In genomic region chr11:105609341-105609781, GRCh38 we compare ENCODE assay signal across 8 cellular contexts. TPM values are rescaled to one million over a fixed set of nuclear protein-coding genes. Genes with fewer than 3 reads are reported as not detected.
A peak's percentile ranks its signal among the peaks of the same experiment; 100 is the strongest.
DNase-seq lines count a peak whose midpoint lies in the region; ATAC-seq, FAIRE-seq and TF ChIP-seq lines count a peak whose summit lies in the region.

No MANE protein-coding gene starts in this region.

- H3K27me3 ChIP-seq in HCT116 (ENCODE audit: insufficient read depth, low read length) = 0 out of 2 replicates have a peak, but pooled peaks cover 9% of the 10 kb centered on the region
- no peaks in the 10 kb centered on the region for H3K27me3 ChIP-seq in K562 (ENCODE audit: control insufficient read depth in 2 of 2, insufficient read depth in 2 of 2, low read length in 2 of 2)

- WGBS in K562 (ENCODE audit: insufficient coverage, low coverage, missing lambda C conversion rate) = 3% methylated on average over 6 of the region's 7 CpGs

- peak overlapping the region; percentile 59 for H3K4me2 ChIP-seq in HCT116 (ENCODE audit: low read length)
- H3K4me2 ChIP-seq in K562 (ENCODE audit: insufficient read depth, low read length) = no peak overlapping the region

- RAD21 ChIA-PET in HCT116 (lab: Charles Lee; ENCODE audit: low non-redundant PET in 1 of 2, low total read pairs in 2 of 2, uncharacterized antibody in 2 of 2, unreplicated experiment in 2 of 2) = no interaction called here

- no peak overlapping the region for H3K27ac Mint-ChIP-seq in activated T-cell treated with anti-CD3 and anti-CD28 coated beads, Interleukin-2, amount 50 U/mL, for 24 hours

- H3K9me3 ChIP-seq in HCT116 (ENCODE audit: control insufficient read depth in 1 of 2, insufficient read depth in 1 of 2, low read depth in 1 of 2, low read length in 2 of 2) (no peaks in the 10 kb centered on the region), K562 (replicated peaks; ENCODE audit: control insufficient read depth, insufficient read depth, low read depth, low read length) (no peaks in the 10 kb centered on the region)

- H3K9ac ChIP-seq in HCT116 (ENCODE audit: low read length) = no peak overlapping the region
- H3K9ac ChIP-seq in K562 (ENCODE audit: insufficient read depth in 1 of 2, low read depth in 2 of 2, low read length in 2 of 2) = no peak overlapping the region

- no peak for TF ChIP-seq EP300 in K562 (IDR thresholded peaks at IDR 0.05; ENCODE audit: low read length)

- H3K9me1 ChIP-seq in K562 (ENCODE audit: control insufficient read depth, insufficient read depth, low read length) = no peaks in the 10 kb centered on the region

- H3K27ac ChIP-seq in HCT116 (ENCODE audit: low read depth, low read length) (no peak overlapping the region), K562 (ENCODE audit: extremely low read depth, low read depth, low read length) (no peak overlapping the region)

- no peak for TF ChIP-seq POLR2A in HCT116 (IDR thresholded peaks at IDR 0.05; ENCODE audit: borderline replicate concordance, extremely low read depth, insufficient read depth, insufficient read length)
- no peak for TF ChIP-seq POLR2A in K562 (conservative IDR thresholded peaks at IDR 0.05)

- no peaks in the 10 kb centered on the region for H3K9me2 ChIP-seq in HCT116 (ENCODE audit: insufficient read depth)

- no peaks in the 10 kb centered on the region for H3K79me2 ChIP-seq in HCT116 (ENCODE audit: insufficient read depth, low read length)
- no peaks in the 10 kb centered on the region for H3K79me2 ChIP-seq in K562 (ENCODE audit: control insufficient read depth, insufficient read depth, low read length)

- no peak overlapping the region for H3K4me3 ChIP-seq in HCT116 (replicated peaks in 1 of 2; ENCODE audit: low read depth in 1 of 2, low read length in 2 of 2)
- H3K4me3 ChIP-seq in K562 = no peak overlapping the region

- peaks cover 25% of the 10 kb centered on the region for H3K4me1 Mint-ChIP-seq in activated T-cell treated with anti-CD3 and anti-CD28 coated beads, Interleukin-2, amount 50 U/mL, for 24 hours (ENCODE audit: low read depth)

- no peak overlapping the region for H3K4me3 Mint-ChIP-seq in activated T-cell treated with anti-CD3 and anti-CD28 coated beads, Interleukin-2, amount 50 U/mL, for 24 hours

- CTCF ChIA-PET in HCT116 (lab: Charles Lee) = no interaction called here
- CTCF ChIA-PET in K562 (lab: Yijun Ruan, JAX; ENCODE audit: low intra/inter-chr PET ratio) = no interaction called here

- H3K4me1 ChIP-seq in HCT116 (ENCODE audit: control insufficient read depth in 1 of 2, insufficient read depth in 2 of 2, low read length in 2 of 2) (no peaks in the 10 kb centered on the region), K562 (replicated peaks in 1 of 2; ENCODE audit: control insufficient read depth in 2 of 2, insufficient read depth in 2 of 2, low read length in 2 of 2) (no peaks in the 10 kb centered on the region)

- POLR2A ChIA-PET in HCT116 (lab: Charles Lee) (no interaction called here), K562 (lab: Yijun Ruan, JAX) (no interaction called here)

- H3K27me3 Mint-ChIP-seq in activated T-cell treated with anti-CD3 and anti-CD28 coated beads, Interleukin-2, amount 50 U/mL, for 24 hours = peaks cover 58% of the 10 kb centered on the region

- BruUV-seq in HCT116 (replicated peaks; lab: Mats Ljungman, UMichigan) (no TSS peak), K562 (replicated peaks; lab: Mats Ljungman, UMichigan) (no TSS peak)

- H4K20me1 ChIP-seq in HCT116 (ENCODE audit: insufficient read depth) (no peaks in the 10 kb centered on the region), K562 (replicated peaks; ENCODE audit: control insufficient read depth, insufficient read depth, low read length) (no peaks in the 10 kb centered on the region)

- TF ChIP-seq RAD21 in HCT116 (IDR thresholded peaks at IDR 0.05; ENCODE audit: low read depth) (peak; percentile 34; the same call in 1 of the 2 replicates), K562 (CRISPR knock-in tag; conservative IDR thresholded peaks at IDR 0.05 in 1 of 2, IDR thresholded peaks at IDR 0.05 in 1 of 2) (no peak)

- H3K36me3 ChIP-seq in HCT116 (ENCODE audit: control insufficient read depth in 1 of 2, insufficient read depth in 2 of 2, low read length in 2 of 2) = no peaks in the 10 kb centered on the region
- no peaks in the 10 kb centered on the region for H3K36me3 ChIP-seq in K562 (ENCODE audit: control insufficient read depth, insufficient read depth, low read length)

- ATAC-seq in HCT116 (peak; percentile 96), K562 (no peak), GM21528 (IDR thresholded peaks at IDR 0.05; ENCODE audit: low FRiP score, unreplicated experiment) (no peak)

- FAIRE-seq in K562 (lab: Jason Lieb, UNC) = no peak

- in situ Hi-C loops in K562 (cut with MboI) = no loop called here

- H3K9me3 Mint-ChIP-seq in activated T-cell treated with anti-CD3 and anti-CD28 coated beads, Interleukin-2, amount 50 U/mL, for 24 hours = no peaks in the 10 kb centered on the region

- no peaks in the 10 kb centered on the region for H3K36me3 Mint-ChIP-seq in activated T-cell treated with anti-CD3 and anti-CD28 coated beads, Interleukin-2, amount 50 U/mL, for 24 hours (ENCODE audit: low read depth)

- H2AFZ ChIP-seq in HCT116 (ENCODE audit: low read depth, low read length, poor library complexity, severe bottlenecking) (peak overlapping the region; percentile 49), K562 (ENCODE audit: low read depth, low read length) (no peak overlapping the region)

- intact Hi-C loops in HCT116 (cut with micrococcal nuclease) = loop anchor here (5.0 kb wide), 1 partner anchor 253 kb away; no protein-coding TSS in a partner anchor
- intact Hi-C loops in K562 (cut with micrococcal nuclease) = no loop called here

- DNase-seq in activated T-cell treated with anti-CD3 and anti-CD28 coated beads, Interleukin-2, amount 50 U/mL, for 48 hours = peak; percentile 24 to 28
- DNase-seq in activated T-cell treated with anti-CD3 and anti-CD28 coated beads, Interleukin-2, amount 50 U/mL, for 24 hours = no peak
- DNase-seq in HCT116 (ENCODE audit: low read depth, low spot score) = peak; percentile 23
- peak; percentile 5 for DNase-seq in NCI-H1417 treated with DMSO at 0.1 percent for 48 hours (lab: John Stamatoyannopoulos, UW)
- DNase-seq in K562 (ENCODE audit: extremely low read depth in 1 of 4, low spot score in 3 of 4) = peak in 3 of 4 experiments; percentile 3 to 10 (median 7)
- DNase-seq in medulla oblongata (ENCODE audit: extremely low spot score) = peak; percentile 64
- DNase-seq in foreskin melanocyte = no peak

- TF ChIP-seq CTCF in HCT116 (IDR thresholded peaks at IDR 0.05 in 2 of 3, conservative IDR thresholded peaks at IDR 0.05 in 1 of 3; ENCODE audit: borderline replicate concordance in 1 of 3, insufficient read depth in 1 of 3, low read depth in 2 of 3, low read length in 2 of 3) = peak in 2 of 3 experiments; percentile 57 to 66; a peak in 4 of 6 replicates
- TF ChIP-seq CTCF in K562 (IDR thresholded peaks at IDR 0.05 in 2 of 3, conservative IDR thresholded peaks at IDR 0.05 in 1 of 3; ENCODE audit: insufficient read depth in 2 of 3, low read depth in 1 of 3, low read length in 3 of 3) = no peak

TF ChIP-seq in HCT116, 20 proteins besides CTCF, POLR2A, EP300 and RAD21 (continues in another document):
- TF ChIP-seq SIN3A (IDR thresholded peaks at IDR 0.05; ENCODE audit: low read depth) (no peak), JUND (IDR thresholded peaks at IDR 0.05) (no peak), SP1 (IDR thresholded peaks at IDR 0.05; ENCODE audit: low read depth) (no peak), SRF (IDR thresholded peaks at IDR 0.05; ENCODE audit: low read depth) (no peak), EGR1 (IDR thresholded peaks at IDR 0.05; ENCODE audit: low read depth) (no peak), EZH2phosphoT487 (IDR thresholded peaks at IDR 0.05; ENCODE audit: borderline replicate concordance) (no peak), MAX (IDR thresholded peaks at IDR 0.05) (no peak), ZNF274 (IDR thresholded peaks at IDR 0.05; ENCODE audit: low read depth, low read length) (no peak), FOSL1 (IDR thresholded peaks at IDR 0.05; ENCODE audit: low read depth) (no peak)

TF ChIP-seq in K562, 482 proteins besides CTCF, POLR2A, EP300 and RAD21:
- TF ChIP-seq POLR2H (tag; IDR thresholded peaks at IDR 0.05; ENCODE audit: low read depth) (no peak), ZFP1 (CRISPR knock-in tag; IDR thresholded peaks at IDR 0.05) (no peak), ESRRA (IDR thresholded peaks at IDR 0.05; ENCODE audit: borderline replicate concordance, low read depth) (no peak), ZNF766 (CRISPR knock-in tag; conservative IDR thresholded peaks at IDR 0.05) (no peak), LARP7 (IDR thresholded peaks at IDR 0.05) (no peak), DPF2 (IDR thresholded peaks at IDR 0.05) (no peak)

RNA-seq across cellular contexts. Expression of gene GRIA4, which starts 0.5 kb away (rescaled TPM):
- not detected for total RNA-seq in HCT116 (2021; ENCODE audit: unreplicated experiment)
- 0.03 TPM in 1 of 2 replicates, not detected in the other for polyA plus RNA-seq in HCT116 (2012)
- not detected in 2 replicates for total RNA-seq in K562 (2011; cell fraction: chromatin; rRNA removed; ENCODE audit: low replicate concordance)
- total RNA-seq in K562 (2011; cell fraction: nucleolus; rRNA removed) = not detected in 2 replicates
- not detected in 2 replicates for total RNA-seq in K562 (2011; cell fraction: nucleoplasm; rRNA removed)
- total RNA-seq in K562 (2014; rRNA removed) = not detected in 2 replicates
- total RNA-seq in K562 (2014; rRNA removed; fragmentation: Illumina TruSeq; extraction: Trizol) = not detected in 2 replicates
- total RNA-seq in K562 (2015; rRNA removed; fragmentation: Illumina TruSeq; extraction: Trizol) = not detected in 2 replicates
- not detected in 2 replicates for total RNA-seq in K562 (2021)
- not detected in 2 replicates for polyA plus RNA-seq in K562 (2011; rRNA removed)
- not detected in 2 replicates for polyA plus RNA-seq in K562 (2011; cell fraction: cytosol; rRNA removed)
- not detected in 2 replicates for polyA plus RNA-seq in K562 (2011; cell fraction: nucleus; rRNA removed)
- polyA plus RNA-seq in K562 (2012) = 0.03 TPM in 2 replicates
- not detected in 2 replicates for polyA plus RNA-seq in K562 (2014; fragmentation: Illumina TruSeq; extraction: Trizol)
- not detected for polyA plus RNA-seq in K562 (2014; fragmentation: Nextera tagmentation; extraction: Ambion mirVana)
- polyA plus RNA-seq in K562 (2014; rRNA removed) = not detected in 2 replicates
- polyA minus RNA-seq in K562 (2011; rRNA and poly(A)+ RNA removed) = not detected in 2 replicates
- not detected in 2 replicates for polyA minus RNA-seq in K562 (2011; cell fraction: cytosol; rRNA and poly(A)+ RNA removed)
- polyA minus RNA-seq in K562 (2011; cell fraction: nucleus; rRNA and poly(A)+ RNA removed) = not detected in 2 replicates

Comparison
In these comparisons a context has a peak if more than half of its experiments do, and no peak if none do; other contexts are left out.
1. DNase-seq: peak in activated T-cell treated with anti-CD3 and anti-CD28 coated beads, Interleukin-2, amount 50 U/mL, for 48 hours (2 of 2), HCT116 (single experiment), NCI-H1417 treated with DMSO at 0.1 percent for 48 hours (single experiment), K562 (3 of 4) and medulla oblongata (single experiment); none in activated T-cell treated with anti-CD3 and anti-CD28 coated beads, Interleukin-2, amount 50 U/mL, for 24 hours (single experiment) and foreskin melanocyte (single experiment).
2. CTCF ChIP-seq: peak in HCT116 (2 of 3); none in K562 (0 of 3).